Comparison of ENCODE assay signal across 16 cellular contexts in genomic region chr22:44689915-44690524, GRCh38. TPM values are rescaled to one million over a fixed set of nuclear protein-coding genes. Genes with fewer than 3 reads are reported as not detected.
DNase-seq lines count a peak whose midpoint lies in the region; ATAC-seq and TF ChIP-seq lines count a peak whose summit lies in the region.
"Had no signal": no experiment of that assay in that cellular context is flagged by ENCODE, and none has a peak within 500 bp of the region (broad histone marks: within the 10 kb centered on the region; RNA-seq: fewer than 3 reads in every experiment).

No MANE protein-coding gene starts in this region.

- POLR2A ChIA-PET in HEK293 (lab: Yijun Ruan, JAX) = no interaction called here

- H3K4me3 ChIP-seq in HEK293 (ENCODE audit: low read depth, low read length) = no peak overlapping the region
- no peak overlapping the region for H3K4me3 ChIP-seq in mesenchymal stem cell (ENCODE audit: insufficient read depth in 1 of 2, low read depth in 1 of 2, low read length in 2 of 2)
- H3K4me3 ChIP-seq in psoas muscle = no peak overlapping the region
- H3K4me3 ChIP-seq: A549, GM12878, GM23248 had no signal

- intact Hi-C loops in psoas muscle (cut with DNase I) = no loop called here

- no peak overlapping the region for H2AFZ ChIP-seq in mesenchymal stem cell (ENCODE audit: low read depth, low read length)
- H2AFZ ChIP-seq: GM23248 had no signal

- H2AK5ac ChIP-seq in mesenchymal stem cell (ENCODE audit: low read length, severe bottlenecking) = no peak overlapping the region

- no peak overlapping the region for H2BK15ac ChIP-seq in mesenchymal stem cell (ENCODE audit: low read depth, poor library complexity, severe bottlenecking)

- DNase-seq in stimulated activated naive CD8-positive, alpha-beta T cell treated with anti-CD3 and anti-CD28 coated beads, Interleukin-15, amount 100 ng/mL, for 72 hours = no peak
- DNase-seq in stimulated activated naive CD8-positive, alpha-beta T cell treated with anti-CD3 and anti-CD28 coated beads, Interleukin-15, Interleukin-2, amounts not matched to agents 100 U/mL and 50 U/mL, for 24 hours = no peak
- DNase-seq in mesenchymal stem cell (no peak), psoas muscle (no peak)
- DNase-seq: BE2C, COR-L47, DMS53, GM23248, KBM-7 had no signal

- peaks cover 40% of the 10 kb centered on the region for H3K4me1 Mint-ChIP-seq in stimulated activated naive CD8-positive, alpha-beta T cell treated with anti-CD3 and anti-CD28 coated beads, Interleukin-15, amount 100 ng/mL, for 72 hours

- no peaks in the 10 kb centered on the region for H3K79me1 ChIP-seq in mesenchymal stem cell (replicated peaks; ENCODE audit: low read length, poor library complexity, severe bottlenecking)

- peak overlapping the region in 1 of 2 experiments; percentile 31 for H3K14ac ChIP-seq in mesenchymal stem cell (ENCODE audit: low read length in 2 of 2)

- 80% methylated on average over 9 of the region's 9 CpGs for WGBS in mesenchymal stem cell
- 84 to 91% (median 84%) methylated on average over 9 of the region's 9 CpGs for WGBS in psoas muscle, 3 donors

- peak overlapping the region in 1 of 2 experiments; percentile 32 for H2BK12ac ChIP-seq in mesenchymal stem cell (ENCODE audit: low read length in 2 of 2)

- no peak overlapping the region for H2BK120ac ChIP-seq in mesenchymal stem cell (ENCODE audit: low read depth, low read length)

- no peak overlapping the region for H3K18ac ChIP-seq in mesenchymal stem cell (ENCODE audit: low read depth in 1 of 2, low read length in 2 of 2)

- TF ChIP-seq CTCF in HEK293 (tag by site-specific recombination; IDR thresholded peaks at IDR 0.05) (no peak), psoas muscle (IDR thresholded peaks at IDR 0.05) (no peak)

- peak overlapping the region; percentile 44 for H4K91ac ChIP-seq in mesenchymal stem cell (ENCODE audit: low read length)

- no peaks in the 10 kb centered on the region for H3K36me3 ChIP-seq in HEK293 (ENCODE audit: control insufficient read depth in 2 of 2, insufficient read depth in 1 of 2, low read length in 2 of 2)
- peaks cover 0 to 2% of the 10 kb centered on the region in 2 experiments for H3K36me3 ChIP-seq in mesenchymal stem cell (ENCODE audit: control insufficient read depth in 1 of 2, insufficient read depth in 2 of 2, low read depth in 1 of 2, low read length in 2 of 2)
- no peaks in the 10 kb centered on the region for H3K36me3 ChIP-seq in psoas muscle (ENCODE audit: insufficient read depth in 1 of 2, low read depth in 1 of 2)
- H3K36me3 ChIP-seq: BE2C had no signal

- H3K9me3 ChIP-seq in HEK293 (ENCODE audit: control insufficient read depth, insufficient read depth, low read depth, low read length) (no peaks in the 10 kb centered on the region), mesenchymal stem cell (ENCODE audit: control insufficient read depth, low read length) (no peaks in the 10 kb centered on the region), psoas muscle (no peaks in the 10 kb centered on the region)
- H3K9me3 ChIP-seq: A549, BE2C had no signal

- H3K27ac ChIP-seq in HEK293 (ENCODE audit: extremely low read depth, low read depth, low read length) = no peak overlapping the region
- no peak overlapping the region for H3K27ac ChIP-seq in mesenchymal stem cell (ENCODE audit: low read length, poor library complexity, severe bottlenecking)
- no peak overlapping the region for H3K27ac ChIP-seq in psoas muscle
- H3K27ac ChIP-seq: A549, GM23248 had no signal

- no peak overlapping the region for H3K4ac ChIP-seq in mesenchymal stem cell (ENCODE audit: low read depth in 1 of 2, low read length in 2 of 2)

- peak overlapping the region; percentile 15 to 65 for H3K27ac Mint-ChIP-seq in stimulated activated naive CD8-positive, alpha-beta T cell treated with anti-CD3 and anti-CD28 coated beads, Interleukin-15, amount 100 ng/mL, for 72 hours
- H3K27ac Mint-ChIP-seq: CD8-positive, alpha-beta T cell had no signal

- no peak overlapping the region for H3K9ac ChIP-seq in mesenchymal stem cell (ENCODE audit: low read length)
- H3K9ac ChIP-seq: GM23248 had no signal

- H3K27me3 ChIP-seq in mesenchymal stem cell (ENCODE audit: control insufficient read depth in 1 of 2, insufficient read depth in 1 of 2, low read length in 2 of 2) (no peaks in the 10 kb centered on the region), psoas muscle (ENCODE audit: insufficient read depth in 3 of 3, low read length in 2 of 3) (peaks cover 0 to 7% (median 3%) of the 10 kb centered on the region in 3 donors)
- H3K27me3 ChIP-seq: BE2C had no signal

- no peak overlapping the region for H4K8ac ChIP-seq in mesenchymal stem cell (ENCODE audit: low read length)

- peak overlapping the region in 1 of 2 experiments; percentile 2 for H3K23ac ChIP-seq in mesenchymal stem cell (ENCODE audit: low read length in 2 of 2)

- H2BK5ac ChIP-seq in mesenchymal stem cell (ENCODE audit: low read depth, low read length, poor library complexity, severe bottlenecking) = no peak overlapping the region

- no peaks in the 10 kb centered on the region for H3K9me3 Mint-ChIP-seq in stimulated activated naive CD8-positive, alpha-beta T cell treated with anti-CD3 and anti-CD28 coated beads, Interleukin-15, amount 100 ng/mL, for 72 hours
- H3K9me3 Mint-ChIP-seq: CD8-positive, alpha-beta T cell had no signal

- no peak for ATAC-seq in stimulated activated naive CD8-positive, alpha-beta T cell treated with anti-CD3 and anti-CD28 coated beads, Interleukin-15, amount 100 ng/mL, for 72 hours
- no peak for ATAC-seq in stimulated activated naive CD8-positive, alpha-beta T cell treated with anti-CD3 and anti-CD28 coated beads, Interleukin-15, Interleukin-2, amounts not matched to agents 100 U/mL and 50 U/mL, for 24 hours
- ATAC-seq in HG03045 (IDR thresholded peaks at IDR 0.05; ENCODE audit: unreplicated experiment) (no peak), psoas muscle (no peak), GM21576 (IDR thresholded peaks at IDR 0.05; ENCODE audit: unreplicated experiment) (no peak)
- ATAC-seq: A549; CD8-positive, alpha-beta T cell; GM12878 had no signal

- no peaks in the 10 kb centered on the region for H3K27me3 Mint-ChIP-seq in stimulated activated naive CD8-positive, alpha-beta T cell treated with anti-CD3 and anti-CD28 coated beads, Interleukin-15, amount 100 ng/mL, for 72 hours

- CTCF ChIA-PET in HEK293 (lab: Yijun Ruan, JAX) = interaction anchor here (0.6 to 5.5 kb wide), 6 partner anchors 8 to 460 kb away, joined by 3 to 26 read pairs (median 4); no protein-coding TSS in a partner anchor

- no peak overlapping the region for H3K4me3 Mint-ChIP-seq in stimulated activated naive CD8-positive, alpha-beta T cell treated with anti-CD3 and anti-CD28 coated beads, Interleukin-15, amount 100 ng/mL, for 72 hours
- H3K4me3 Mint-ChIP-seq: CD14-positive monocyte; CD8-positive, alpha-beta T cell had no signal

- H3K4me1 ChIP-seq in HEK293 (ENCODE audit: control insufficient read depth, insufficient read depth, low read length) = 0 out of 2 replicates have a peak, but pooled peaks cover 2% of the 10 kb centered on the region
- H3K4me1 ChIP-seq in mesenchymal stem cell (ENCODE audit: control insufficient read depth, insufficient read depth, low read depth, low read length) = peaks cover 16% of the 10 kb centered on the region
- no peaks in the 10 kb centered on the region for H3K4me1 ChIP-seq in psoas muscle

- H3K4me2 ChIP-seq in mesenchymal stem cell (ENCODE audit: low read length, poor library complexity, severe bottlenecking) = no peak overlapping the region

TF ChIP-seq in HEK293, 187 proteins besides CTCF, POLR2A, EP300 and RAD21:
- TF ChIP-seq ZNF391 (tag by site-specific recombination; IDR thresholded peaks at IDR 0.05; ENCODE audit: borderline replicate concordance, low read depth) = no peak
- TF ChIP-seq EGR2 (tag by site-specific recombination; IDR thresholded peaks at IDR 0.05; ENCODE audit: low read depth) = peak; percentile 51; the same call in 1 of the 2 replicates
- TF ChIP-seq ZFHX2 (tag by site-specific recombination; conservative IDR thresholded peaks at IDR 0.05) = 0 out of 2 replicates have a peak, but pooled peaks have one; percentile 16

RNA-seq across cellular contexts. Expression of gene PRR5, which starts 12.0 kb away (rescaled TPM):
- 12.2 TPM for polyA plus RNA-seq in mesenchymal stem cell (2013, experiment 1 of 2)
- 12.2 TPM for polyA plus RNA-seq in mesenchymal stem cell (2013, experiment 2 of 2)
- total RNA-seq in psoas muscle = 1 to 10 TPM in 3 of 4 donors, under 1 TPM in 1; 0.96 to 2.9 (median 2.5) TPM
- 1 to 10 TPM in 1 of 3 donors, under 1 TPM in 2; 0.48 to 1.6 (median 0.75) TPM for polyA plus RNA-seq in psoas muscle
